Comparison of ENCODE assay signal across 14 cellular contexts in genomic region chr15:75739791-75740190, GRCh38. TPM values are rescaled to one million over a fixed set of nuclear protein-coding genes. Genes with fewer than 3 reads are reported as not detected.
DNase-seq lines count a peak whose midpoint lies in the region; ATAC-seq, FAIRE-seq and TF ChIP-seq lines count a peak whose summit lies in the region.
"Had no signal": no experiment of that assay in that cellular context is flagged by ENCODE, and none has a peak within 500 bp of the region (broad histone marks: within the 10 kb centered on the region; RNA-seq: fewer than 3 reads in every experiment).

No MANE protein-coding gene starts in this region.

- peaks cover 0 to 22% (median 12%) of the 10 kb centered on the region in 4 donors for H3K4me1 ChIP-seq in tibial artery

- no peaks in the 10 kb centered on the region for H3K9me3 Mint-ChIP-seq in activated naive CD4-positive, alpha-beta T cell treated with anti-CD3 and anti-CD28 coated beads, Interleukin-2, amount 50 U/mL, for 24 hours
- no peaks in the 10 kb centered on the region for H3K9me3 Mint-ChIP-seq in activated CD8-positive, alpha-beta T cell treated with anti-CD3 and anti-CD28 coated beads, Interleukin-2, amount 10 ng/mL, durations not matched to agents 7 days and 5 days (ENCODE audit: insufficient read depth)

- intact Hi-C loops in tibial artery (cut with DNase I; ENCODE audit: low total_unique reads) = no loop called here

- ATAC-seq in activated CD8-positive, alpha-beta T cell treated with anti-CD3 and anti-CD28 coated beads, Interleukin-2, amount 10 ng/mL, durations not matched to agents 7 days and 5 days = no peak

- no peak for DNase-seq in activated naive CD4-positive, alpha-beta T cell (lab: John Stamatoyannopoulos, UW)
- DNase-seq in activated CD8-positive, alpha-beta T cell treated with anti-CD3 and anti-CD28 coated beads, Interleukin-2, amount 10 ng/mL, durations not matched to agents 7 days and 5 days = no peak
- DNase-seq in mesenteric fat pad (ENCODE audit: low spot score) (peak; percentile 83), tibial artery (peak; percentile 16 to 51), Kasumi-1 (lab: John Stamatoyannopoulos, UW) (no peak), GM19239 (ENCODE audit: insufficient read length, low spot score) (no peak), erythroblast (lab: John Stamatoyannopoulos, UW) (no peak)
- DNase-seq: GM23248, KBM-7, NCI-H1417 treated with DMSO at 0.1 percent for 48 hours, NCI-H446, substantia nigra had no signal

- H3K4me3 Mint-ChIP-seq in activated naive CD4-positive, alpha-beta T cell treated with anti-CD3 and anti-CD28 coated beads, Interleukin-2, amount 50 U/mL, for 24 hours = peak overlapping the region; percentile 75
- H3K4me3 Mint-ChIP-seq in activated CD8-positive, alpha-beta T cell treated with anti-CD3 and anti-CD28 coated beads, Interleukin-2, amount 10 ng/mL, durations not matched to agents 7 days and 5 days = peak overlapping the region; percentile 41

- no peak overlapping the region for H3K27ac ChIP-seq in tibial artery
- H3K27ac ChIP-seq: GM23248 had no signal

- H3K4me3 ChIP-seq in tibial artery = no peak overlapping the region

- no peaks in the 10 kb centered on the region for H3K9me3 ChIP-seq in tibial artery

- no peak for TF ChIP-seq CTCF in tibial artery (IDR thresholded peaks at IDR 0.05)

- H3K27me3 ChIP-seq in tibial artery = no peaks in the 10 kb centered on the region

- CTCF ChIA-PET in activated CD8-positive, alpha-beta T cell treated with anti-CD3 and anti-CD28 coated beads, Interleukin-2, amount 10 ng/mL, durations not matched to agents 7 days and 5 days (lab: Charles Lee) = no interaction called here

- no peak for TF ChIP-seq POLR2A in erythroblast (IDR thresholded peaks at IDR 0.05; ENCODE audit: low read length)

- peaks cover 1% of the 10 kb centered on the region for H3K27me3 Mint-ChIP-seq in activated naive CD4-positive, alpha-beta T cell treated with anti-CD3 and anti-CD28 coated beads, Interleukin-2, amount 50 U/mL, for 24 hours
- peaks cover 34% of the 10 kb centered on the region for H3K27me3 Mint-ChIP-seq in activated CD8-positive, alpha-beta T cell treated with anti-CD3 and anti-CD28 coated beads, Interleukin-2, amount 10 ng/mL, durations not matched to agents 7 days and 5 days (ENCODE audit: low read depth)

- H3K27ac Mint-ChIP-seq in activated naive CD4-positive, alpha-beta T cell treated with anti-CD3 and anti-CD28 coated beads, Interleukin-2, amount 50 U/mL, for 24 hours = peak overlapping the region; percentile 17
- H3K27ac Mint-ChIP-seq in activated CD8-positive, alpha-beta T cell treated with anti-CD3 and anti-CD28 coated beads, Interleukin-2, amount 10 ng/mL, durations not matched to agents 7 days and 5 days = no peak overlapping the region

- FAIRE-seq in GM19239 (lab: Jason Lieb, UNC) = no peak

- H3K36me3 ChIP-seq in tibial artery = no peaks in the 10 kb centered on the region

- H3K4me1 Mint-ChIP-seq in activated naive CD4-positive, alpha-beta T cell treated with anti-CD3 and anti-CD28 coated beads, Interleukin-2, amount 50 U/mL, for 24 hours = peaks cover 3% of the 10 kb centered on the region
- H3K4me1 Mint-ChIP-seq in activated CD8-positive, alpha-beta T cell treated with anti-CD3 and anti-CD28 coated beads, Interleukin-2, amount 10 ng/mL, durations not matched to agents 7 days and 5 days (ENCODE audit: low read depth) = peaks cover 12% of the 10 kb centered on the region

- no peaks in the 10 kb centered on the region for H3K36me3 Mint-ChIP-seq in activated naive CD4-positive, alpha-beta T cell treated with anti-CD3 and anti-CD28 coated beads, Interleukin-2, amount 50 U/mL, for 24 hours
- no peaks in the 10 kb centered on the region for H3K36me3 Mint-ChIP-seq in activated CD8-positive, alpha-beta T cell treated with anti-CD3 and anti-CD28 coated beads, Interleukin-2, amount 10 ng/mL, durations not matched to agents 7 days and 5 days (ENCODE audit: low read depth)

- POLR2A ChIA-PET in activated CD8-positive, alpha-beta T cell treated with anti-CD3 and anti-CD28 coated beads, Interleukin-2, amount 10 ng/mL, durations not matched to agents 7 days and 5 days (lab: Charles Lee) = no interaction called here

RNA-seq across cellular contexts. Expression of gene CSPG4, which starts 27.1 kb away (rescaled TPM):
- total RNA-seq in activated CD8-positive, alpha-beta T cell treated with anti-CD3 and anti-CD28 coated beads, Interleukin-2, amount 10 ng/mL, durations not matched to agents 7 days and 5 days = not detected
- 105 TPM for total RNA-seq in mesenteric fat pad
- total RNA-seq: OCI-LY7 had no signal

Comparison
In these comparisons a context has a peak if more than half of its experiments do, and no peak if none do; other contexts are left out.
1. DNase-seq: peak in mesenteric fat pad (single experiment) and tibial artery (2 of 2); none in activated naive CD4-positive, alpha-beta T cell (0 of 4), activated CD8-positive, alpha-beta T cell treated with anti-CD3 and anti-CD28 coated beads, Interleukin-2, amount 10 ng/mL, durations not matched to agents 7 days and 5 days (single experiment), Kasumi-1 (0 of 2), GM19239 (single experiment) and erythroblast (0 of 2).
2. RNA of gene CSPG4, which starts 27.1 kb away (total RNA-seq): 105 TPM in mesenteric fat pad (single experiment); not detected in activated CD8-positive, alpha-beta T cell treated with anti-CD3 and anti-CD28 coated beads, Interleukin-2, amount 10 ng/mL, durations not matched to agents 7 days and 5 days; every median in the first group is over 100 times any median in the second.